In genomic region chr2:240786871-240787311, GRCh38 we compare ENCODE assay signal across 19 cellular contexts. TPM values are rescaled to one million over a fixed set of nuclear protein-coding genes. Genes with fewer than 3 reads are reported as not detected.
DNase-seq lines count a peak whose midpoint lies in the region; ATAC-seq and TF ChIP-seq lines count a peak whose summit lies in the region.
"Had no signal": no experiment of that assay in that cellular context is flagged by ENCODE, and none has a peak within 500 bp of the region (broad histone marks: within the 10 kb centered on the region; RNA-seq: fewer than 3 reads in every experiment).

No MANE protein-coding gene starts in this region.

- no peak overlapping the region for H3K4me2 ChIP-seq in osteoblast (ENCODE audit: insufficient read depth, low read length)
- H3K4me2 ChIP-seq: BLaER1 treated with 17β-estradiol and CSF1 and Interleukin-3, amounts not matched to agents 10 nM and 100 nM; KMS-11 had no signal

- H3K9me3 ChIP-seq in BE2C (no peaks in the 10 kb centered on the region), left ventricle myocardium inferior (replicated peaks) (no peaks in the 10 kb centered on the region), osteoblast (ENCODE audit: low read depth, low read length) (no peaks in the 10 kb centered on the region)
- H3K9me3 ChIP-seq: BLaER1 treated with 17β-estradiol and CSF1 and Interleukin-3, amounts not matched to agents 10 nM and 100 nM had no signal

- H2AFZ ChIP-seq in osteoblast (ENCODE audit: low read length) = no peak overlapping the region

- H3K27me3 Mint-ChIP-seq in activated CD4-positive, alpha-beta T cell treated with anti-CD3 and anti-CD28 coated beads for 36 hours = no peaks in the 10 kb centered on the region
- H3K27me3 Mint-ChIP-seq in activated CD4-positive, alpha-beta T cell treated with anti-CD3 and anti-CD28 coated beads, Interleukin-2, amount 10 ng/mL, durations not matched to agents 7 days and 5 days = no peaks in the 10 kb centered on the region

- intact Hi-C loops in activated CD4-positive, alpha-beta T cell treated with anti-CD3 and anti-CD28 coated beads for 36 hours (cut with DNase I, micrococcal nuclease) = no loop called here
- intact Hi-C loops in left ventricle myocardium inferior (cut with micrococcal nuclease) = no loop called here

- H3K4me1 ChIP-seq in BE2C = no peaks in the 10 kb centered on the region
- no peaks in the 10 kb centered on the region for H3K4me1 ChIP-seq in left ventricle myocardium inferior
- H3K4me1 ChIP-seq in osteoblast (ENCODE audit: insufficient read depth, low read length) = no peaks in the 10 kb centered on the region

- no peaks in the 10 kb centered on the region for H3K9me3 Mint-ChIP-seq in activated CD4-positive, alpha-beta T cell treated with anti-CD3 and anti-CD28 coated beads for 36 hours (ENCODE audit: low read depth)
- H3K9me3 Mint-ChIP-seq in activated CD4-positive, alpha-beta T cell treated with anti-CD3 and anti-CD28 coated beads, Interleukin-2, amount 10 ng/mL, durations not matched to agents 7 days and 5 days = no peaks in the 10 kb centered on the region

- no peak overlapping the region for H3K4me3 Mint-ChIP-seq in activated CD4-positive, alpha-beta T cell treated with anti-CD3 and anti-CD28 coated beads for 36 hours
- no peak overlapping the region for H3K4me3 Mint-ChIP-seq in activated CD4-positive, alpha-beta T cell treated with anti-CD3 and anti-CD28 coated beads, Interleukin-2, amount 10 ng/mL, durations not matched to agents 7 days and 5 days

- H3K36me3 ChIP-seq in BE2C = peaks cover 4% of the 10 kb centered on the region; the same call in 1 of the 2 replicates
- H3K36me3 ChIP-seq in left ventricle myocardium inferior = no peaks in the 10 kb centered on the region
- no peaks in the 10 kb centered on the region for H3K36me3 ChIP-seq in osteoblast (ENCODE audit: insufficient read depth, low read length)
- H3K36me3 ChIP-seq: BLaER1 treated with 17β-estradiol and CSF1 and Interleukin-3, amounts not matched to agents 10 nM and 100 nM had no signal

- CTCF ChIA-PET in activated CD4-positive, alpha-beta T cell treated with anti-CD3 and anti-CD28 coated beads for 36 hours (lab: Charles Lee) = interaction anchor here (0.5 to 0.6 kb wide), 2 partner anchors 175 to 219 kb away, joined by 3 read pairs; no protein-coding TSS in a partner anchor
- CTCF ChIA-PET in activated CD4-positive, alpha-beta T cell treated with anti-CD3 and anti-CD28 coated beads, Interleukin-2, amount 10 ng/mL, durations not matched to agents 7 days and 5 days (lab: Charles Lee) = no interaction called here

- H3K27me3 ChIP-seq in BE2C (no peaks in the 10 kb centered on the region), left ventricle myocardium inferior (ENCODE audit: low read depth) (peaks cover 55% of the 10 kb centered on the region), osteoblast (ENCODE audit: insufficient read depth, low read length) (no peaks in the 10 kb centered on the region)
- H3K27me3 ChIP-seq: BLaER1 treated with 17β-estradiol and CSF1 and Interleukin-3, amounts not matched to agents 10 nM and 100 nM had no signal

- POLR2A ChIA-PET in activated CD4-positive, alpha-beta T cell treated with anti-CD3 and anti-CD28 coated beads for 36 hours (lab: Charles Lee) = no interaction called here
- POLR2A ChIA-PET in activated CD4-positive, alpha-beta T cell treated with anti-CD3 and anti-CD28 coated beads, Interleukin-2, amount 10 ng/mL, durations not matched to agents 7 days and 5 days (lab: Charles Lee) = no interaction called here

- no peak for ATAC-seq in activated CD4-positive, alpha-beta T cell treated with anti-CD3 and anti-CD28 coated beads for 36 hours
- ATAC-seq: PC-3 had no signal

- H3K4me3 ChIP-seq in BE2C (ENCODE audit: low read depth, low read length) (no peak overlapping the region), left ventricle myocardium inferior (no peak overlapping the region), osteoblast (ENCODE audit: insufficient read depth, low read length) (no peak overlapping the region)
- H3K4me3 ChIP-seq: BLaER1 treated with 17β-estradiol and CSF1 and Interleukin-3, amounts not matched to agents 10 nM and 100 nM had no signal

- no peaks in the 10 kb centered on the region for H3K79me2 ChIP-seq in osteoblast (ENCODE audit: insufficient read depth, low read length)

- no peaks in the 10 kb centered on the region for H4K20me1 ChIP-seq in osteoblast (ENCODE audit: insufficient read depth, low read length)
- H4K20me1 ChIP-seq: BLaER1 treated with 17β-estradiol and CSF1 and Interleukin-3, amounts not matched to agents 10 nM and 100 nM had no signal

- no peak for TF ChIP-seq CTCF in BE2C (IDR thresholded peaks at IDR 0.05; ENCODE audit: low read depth, low read length)
- TF ChIP-seq CTCF in left ventricle myocardium inferior (IDR thresholded peaks at IDR 0.05; ENCODE audit: borderline replicate concordance) = no peak
- TF ChIP-seq CTCF in osteoblast (IDR thresholded peaks at IDR 0.05; ENCODE audit: extremely low read depth, low read depth, low read length) = no peak

- no peaks in the 10 kb centered on the region for H3K36me3 Mint-ChIP-seq in activated CD4-positive, alpha-beta T cell treated with anti-CD3 and anti-CD28 coated beads for 36 hours (ENCODE audit: low read depth)
- H3K36me3 Mint-ChIP-seq in activated CD4-positive, alpha-beta T cell treated with anti-CD3 and anti-CD28 coated beads, Interleukin-2, amount 10 ng/mL, durations not matched to agents 7 days and 5 days (ENCODE audit: low read depth) = no peaks in the 10 kb centered on the region

- H3K27ac ChIP-seq in left ventricle myocardium inferior (replicated peaks) (no peak overlapping the region), osteoblast (ENCODE audit: low read depth, low read length) (no peak overlapping the region)
- H3K27ac ChIP-seq: 22Rv1; BLaER1 treated with 17β-estradiol and CSF1 and Interleukin-3, amounts not matched to agents 10 nM and 100 nM; KMS-11; RWPE1 had no signal

- DNase-seq in activated CD4-positive, alpha-beta T cell treated with anti-CD3 and anti-CD28 coated beads for 36 hours = peak; percentile 3
- DNase-seq in activated CD4-positive, alpha-beta T cell treated with anti-CD3 and anti-CD28 coated beads, Interleukin-2, amount 10 ng/mL, durations not matched to agents 7 days and 5 days = no peak
- peak; percentile 4 for DNase-seq in BE2C
- DNase-seq in left ventricle myocardium inferior = peak; percentile 5
- DNase-seq in osteoblast (ENCODE audit: insufficient read length, low spot score, missing footprints) = peak; percentile 88
- DNase-seq in KG1 (lab: John Stamatoyannopoulos, UW) = no peak
- DNase-seq in NCI-H69 (lab: John Stamatoyannopoulos, UW) = no peak
- DNase-seq in activated T-cell treated with anti-CD3 and anti-CD28 coated beads, Interleukin-2, amount 50 U/mL, for 48 hours = no peak
- DNase-seq: GF-D8, NCI-H1048, NCI-H1436 treated with DMSO at 0.1 percent for 48 hours, NCI-H2081, NCI-H774, PC-3 had no signal

- H3K27ac Mint-ChIP-seq in activated CD4-positive, alpha-beta T cell treated with anti-CD3 and anti-CD28 coated beads for 36 hours = no peak overlapping the region
- no peak overlapping the region for H3K27ac Mint-ChIP-seq in activated CD4-positive, alpha-beta T cell treated with anti-CD3 and anti-CD28 coated beads, Interleukin-2, amount 10 ng/mL, durations not matched to agents 7 days and 5 days

- H3K4me1 Mint-ChIP-seq in activated CD4-positive, alpha-beta T cell treated with anti-CD3 and anti-CD28 coated beads for 36 hours = no peaks in the 10 kb centered on the region
- no peaks in the 10 kb centered on the region for H3K4me1 Mint-ChIP-seq in activated CD4-positive, alpha-beta T cell treated with anti-CD3 and anti-CD28 coated beads, Interleukin-2, amount 10 ng/mL, durations not matched to agents 7 days and 5 days

RNA-seq across cellular contexts. Expression of gene KIF1A, which starts 33.1 kb away (rescaled TPM):
- 1 to 10 TPM; 4.6 to 8.2 TPM for total RNA-seq in activated CD4-positive, alpha-beta T cell treated with anti-CD3 and anti-CD28 coated beads for 36 hours
- total RNA-seq in activated CD4-positive, alpha-beta T cell treated with anti-CD3 and anti-CD28 coated beads, Interleukin-2, amount 10 ng/mL, durations not matched to agents 7 days and 5 days = under 1 TPM; 0.37 to 0.40 TPM
- 158 TPM for polyA plus RNA-seq in BE2C (2012; ENCODE audit: insufficient read depth, insufficient read length, low read depth)
- total RNA-seq in left ventricle myocardium inferior = 2.0 TPM
- total RNA-seq in osteoblast = under 0.01 TPM in 1 of 2 replicates, not detected in the other
- total RNA-seq: M059J, PC-3 had no signal

Comparison
In these comparisons a context has a peak if more than half of its experiments do, and no peak if none do; other contexts are left out.
1. DNase-seq: peak in activated CD4-positive, alpha-beta T cell treated with anti-CD3 and anti-CD28 coated beads for 36 hours (single experiment), BE2C (single experiment), left ventricle myocardium inferior (single experiment) and osteoblast (single experiment); none in activated CD4-positive, alpha-beta T cell treated with anti-CD3 and anti-CD28 coated beads, Interleukin-2, amount 10 ng/mL, durations not matched to agents 7 days and 5 days (single experiment), KG1 (single experiment), NCI-H69 (single experiment) and activated T-cell treated with anti-CD3 and anti-CD28 coated beads, Interleukin-2, amount 50 U/mL, for 48 hours (0 of 2).